In the genomic region with DNA sequence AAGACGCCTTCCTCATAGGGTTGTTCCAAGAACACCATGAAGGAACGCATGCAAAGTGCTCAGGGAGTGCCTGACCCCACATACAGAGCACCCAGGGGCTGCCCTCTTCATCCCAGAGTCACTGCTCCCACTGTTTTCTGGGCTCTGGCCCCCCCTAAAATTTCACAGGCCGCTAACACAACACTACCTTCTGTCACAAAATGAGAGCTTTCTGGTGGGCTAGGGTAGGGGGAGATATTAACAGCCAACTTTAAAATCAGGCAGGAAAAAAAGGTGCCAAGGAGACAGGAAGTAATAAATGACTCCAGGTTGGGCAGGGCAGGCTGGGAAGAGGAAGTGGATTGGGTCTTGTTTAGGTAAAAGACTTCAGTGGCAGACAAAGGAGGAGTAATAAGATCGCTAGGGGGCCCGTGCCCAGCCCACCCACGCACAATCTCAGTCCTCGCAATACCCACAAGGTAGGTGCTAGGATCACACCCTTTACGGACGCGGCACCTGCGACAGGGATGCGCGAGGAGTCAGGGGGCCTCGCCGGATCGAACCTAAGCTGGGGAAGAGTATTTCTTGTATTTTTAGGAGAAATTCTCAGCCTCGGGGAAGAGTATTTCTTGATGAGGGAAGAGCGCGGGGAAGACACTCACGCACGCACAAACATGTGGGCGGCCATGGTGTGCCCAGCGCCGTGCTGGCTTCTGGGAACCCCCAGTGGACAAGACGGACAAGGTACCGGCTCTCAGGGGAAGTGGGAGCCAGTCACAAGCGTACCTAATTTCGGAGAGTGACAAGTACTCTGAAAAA, we compare ENCODE assay signal across 1 cellular context.
TF ChIP-seq lines count a peak whose summit lies in the region.

No MANE protein-coding gene starts in this region.

TF ChIP-seq in HepG2, 621 proteins besides CTCF, POLR2A, EP300 and RAD21:
- TF ChIP-seq, protein P1, sequence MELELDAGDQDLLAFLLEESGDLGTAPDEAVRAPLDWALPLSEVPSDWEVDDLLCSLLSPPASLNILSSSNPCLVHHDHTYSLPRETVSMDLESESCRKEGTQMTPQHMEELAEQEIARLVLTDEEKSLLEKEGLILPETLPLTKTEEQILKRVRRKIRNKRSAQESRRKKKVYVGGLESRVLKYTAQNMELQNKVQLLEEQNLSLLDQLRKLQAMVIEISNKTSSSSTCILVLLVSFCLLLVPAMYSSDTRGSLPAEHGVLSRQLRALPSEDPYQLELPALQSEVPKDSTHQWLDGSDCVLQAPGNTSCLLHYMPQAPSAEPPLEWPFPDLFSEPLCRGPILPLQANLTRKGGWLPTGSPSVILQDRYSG (CRISPR knock-in tag; IDR thresholded peaks at IDR 0.05): no peak
- no peak for TF ChIP-seq ZNF841 (CRISPR knock-in tag; IDR thresholded peaks at IDR 0.05; ENCODE audit: borderline replicate concordance)
- no peak for TF ChIP-seq NCOA5 (CRISPR knock-in tag; IDR thresholded peaks at IDR 0.05)
- TF ChIP-seq FOXK2 (IDR thresholded peaks at IDR 0.05): no peak
- 0 out of 2 replicates have a peak, but pooled peaks have one; percentile 10 for TF ChIP-seq MTF2 (CRISPR knock-in tag; IDR thresholded peaks at IDR 0.05; ENCODE audit: borderline replicate concordance)
- TF ChIP-seq, protein P2, sequence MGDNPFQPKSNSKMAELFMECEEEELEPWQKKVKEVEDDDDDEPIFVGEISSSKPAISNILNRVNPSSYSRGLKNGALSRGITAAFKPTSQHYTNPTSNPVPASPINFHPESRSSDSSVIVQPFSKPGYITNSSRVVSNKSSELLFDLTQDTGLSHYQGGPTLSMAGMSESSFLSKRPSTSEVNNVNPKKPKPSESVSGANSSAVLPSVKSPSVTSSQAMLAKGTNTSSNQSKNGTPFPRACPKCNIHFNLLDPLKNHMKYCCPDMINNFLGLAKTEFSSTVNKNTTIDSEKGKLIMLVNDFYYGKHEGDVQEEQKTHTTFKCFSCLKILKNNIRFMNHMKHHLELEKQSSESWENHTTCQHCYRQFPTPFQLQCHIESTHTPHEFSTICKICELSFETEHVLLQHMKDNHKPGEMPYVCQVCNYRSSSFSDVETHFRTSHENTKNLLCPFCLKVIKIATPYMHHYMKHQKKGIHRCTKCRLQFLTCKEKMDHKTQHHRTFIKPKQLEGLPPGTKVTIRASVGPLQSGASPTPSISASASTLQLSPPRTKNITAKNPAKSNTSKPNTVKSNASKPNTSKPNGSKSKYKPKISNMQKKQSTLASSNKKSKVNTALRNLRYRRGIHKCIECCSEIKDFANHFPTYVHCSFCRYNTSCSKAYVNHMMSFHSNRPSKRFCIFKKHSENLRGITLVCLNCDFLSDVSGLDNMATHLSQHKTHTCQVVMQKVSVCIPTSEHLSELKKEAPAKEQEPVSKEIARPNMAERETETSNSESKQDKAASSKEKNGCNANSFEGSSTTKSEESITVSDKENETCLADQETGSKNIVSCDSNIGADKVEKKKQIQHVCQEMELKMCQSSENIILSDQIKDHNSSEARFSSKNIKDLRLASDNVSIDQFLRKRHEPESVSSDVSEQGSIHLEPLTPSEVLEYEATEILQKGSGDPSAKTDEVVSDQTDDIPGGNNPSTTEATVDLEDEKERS (CRISPR knock-in tag; IDR thresholded peaks at IDR 0.05): no peak
- no peak for TF ChIP-seq KDM5B (CRISPR knock-in tag; IDR thresholded peaks at IDR 0.05; ENCODE audit: borderline replicate concordance)
- TF ChIP-seq ISX (CRISPR knock-in tag; conservative IDR thresholded peaks at IDR 0.05): no peak
- TF ChIP-seq PHF21A (CRISPR knock-in tag; IDR thresholded peaks at IDR 0.05): no peak; the same call in 1 of the 2 replicates
- TF ChIP-seq STAT5B (CRISPR knock-in tag; IDR thresholded peaks at IDR 0.05): no peak
- peak; percentile 33; the same call in 1 of the 2 replicates for TF ChIP-seq ZNF253 (CRISPR knock-in tag; IDR thresholded peaks at IDR 0.05; ENCODE audit: borderline replicate concordance)
- TF ChIP-seq HDAC1 (CRISPR knock-in tag; IDR thresholded peaks at IDR 0.05): peak; percentile 4; the same call in 1 of the 2 replicates
- no peak for TF ChIP-seq KDM1A (CRISPR knock-in tag; IDR thresholded peaks at IDR 0.05)
- TF ChIP-seq AGO1 (IDR thresholded peaks at IDR 0.05; ENCODE audit: low read depth, low read length, poor library complexity, severe bottlenecking): peak; percentile 1
- TF ChIP-seq, protein P3, sequence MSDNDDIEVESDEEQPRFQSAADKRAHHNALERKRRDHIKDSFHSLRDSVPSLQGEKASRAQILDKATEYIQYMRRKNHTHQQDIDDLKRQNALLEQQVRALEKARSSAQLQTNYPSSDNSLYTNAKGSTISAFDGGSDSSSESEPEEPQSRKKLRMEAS (IDR thresholded peaks at IDR 0.05): 0 out of 2 replicates have a peak, but pooled peaks have one; percentile 6
- 0 out of 2 replicates have a peak, but pooled peaks have one; percentile 7 for TF ChIP-seq ZNF501 (CRISPR knock-in tag; IDR thresholded peaks at IDR 0.05)
- TF ChIP-seq AGO2 (optimal IDR thresholded peaks at IDR 0.05; ENCODE audit: low read depth, low read length): peak; percentile 13
- no peak for TF ChIP-seq ZNF230 (CRISPR knock-in tag; IDR thresholded peaks at IDR 0.05)
- no peak for TF ChIP-seq IKZF1 (IDR thresholded peaks at IDR 0.05)
- no peak for TF ChIP-seq RBFOX2 (IDR thresholded peaks at IDR 0.05; ENCODE audit: low read depth, low read length)
- TF ChIP-seq ZNF569 (CRISPR knock-in tag; IDR thresholded peaks at IDR 0.05; ENCODE audit: borderline replicate concordance): no peak
- TF ChIP-seq ZNF792 (CRISPR knock-in tag; IDR thresholded peaks at IDR 0.05): no peak
- TF ChIP-seq ETV6 (CRISPR knock-in tag; conservative IDR thresholded peaks at IDR 0.05): no peak
- TF ChIP-seq ZNF468 (CRISPR knock-in tag; IDR thresholded peaks at IDR 0.05): no peak
- no peak for TF ChIP-seq ZKSCAN5 (CRISPR knock-in tag; IDR thresholded peaks at IDR 0.05)
- TF ChIP-seq CEBPG (CRISPR knock-in tag; IDR thresholded peaks at IDR 0.05): no peak
- TF ChIP-seq ZBTB7A (CRISPR knock-in tag; IDR thresholded peaks at IDR 0.05): 0 out of 2 replicates have a peak, but pooled peaks have one; percentile 35
- TF ChIP-seq, protein P4, sequence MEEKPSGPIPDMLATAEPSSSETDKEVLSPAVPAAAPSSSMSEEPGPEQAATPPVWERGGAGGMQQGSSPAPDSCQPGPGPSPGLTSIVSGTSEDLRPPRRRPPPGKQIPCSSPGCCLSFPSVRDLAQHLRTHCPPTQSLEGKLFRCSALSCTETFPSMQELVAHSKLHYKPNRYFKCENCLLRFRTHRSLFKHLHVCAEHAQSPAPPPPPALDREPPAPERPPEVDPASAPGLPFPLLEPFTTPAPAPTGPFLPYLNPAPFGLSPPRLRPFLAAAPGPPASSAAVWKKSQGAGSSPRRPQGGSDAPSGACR (CRISPR knock-in tag; IDR thresholded peaks at IDR 0.05): 0 out of 2 replicates have a peak, but pooled peaks have one; percentile 66
- peak; percentile 63; the same call in 1 of the 2 replicates for TF ChIP-seq ZBTB38 (CRISPR knock-in tag; IDR thresholded peaks at IDR 0.05)
- TF ChIP-seq GABPA (IDR thresholded peaks at IDR 0.05; ENCODE audit: low read depth, low read length): no peak
- TF ChIP-seq GABPA (CRISPR knock-in tag; IDR thresholded peaks at IDR 0.05; ENCODE audit: low read depth): peak; percentile 29; the same call in 1 of the 2 replicates
- TF ChIP-seq ZNF329 (CRISPR knock-in tag; IDR thresholded peaks at IDR 0.05; ENCODE audit: low read depth): 0 out of 2 replicates have a peak, but pooled peaks have one; percentile 12
- TF ChIP-seq FOXO4 (CRISPR knock-in tag; conservative IDR thresholded peaks at IDR 0.05): 0 out of 2 replicates have a peak, but pooled peaks have one; percentile 47
